ENCODE assay signal across 11 cellular contexts in the genomic region with DNA sequence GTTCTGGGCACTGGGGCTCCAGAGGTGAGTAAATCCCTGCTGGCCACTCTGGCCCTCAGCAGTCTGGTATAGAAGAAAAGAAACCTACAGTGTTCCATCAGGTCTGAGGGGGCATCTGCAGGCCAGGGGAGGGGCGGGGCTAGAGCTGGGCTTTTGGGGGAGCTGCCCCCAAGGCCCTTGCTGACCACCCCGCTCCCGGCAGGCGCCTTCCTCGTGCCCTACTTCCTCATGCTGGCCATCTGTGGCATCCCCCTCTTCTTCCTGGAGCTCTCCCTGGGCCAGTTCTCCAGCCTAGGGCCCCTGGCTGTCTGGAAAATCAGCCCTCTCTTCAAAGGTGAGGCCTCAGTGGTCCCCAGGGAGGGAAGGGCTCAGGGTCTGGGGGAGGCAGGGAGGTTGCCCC. TPM values are rescaled to one million over a fixed set of nuclear protein-coding genes. Genes with fewer than 3 reads are reported as not detected.
"Had no signal": no experiment of that assay in that cellular context is flagged by ENCODE, and none has a peak within 500 bp of the region (broad histone marks: within the 10 kb centered on the region; RNA-seq: fewer than 3 reads in every experiment).

No MANE protein-coding gene starts in this region.

- ATAC-seq: GM23338, HCT116 had no signal

- H2AFZ ChIP-seq: GM23248, GM23338 had no signal

- H3K4me2 ChIP-seq: GM23338 had no signal

- H3K9me3 ChIP-seq: HAP-1 had no signal

- H3K27ac Mint-ChIP-seq: GM23338, H9, HFFc6 had no signal

- H3K4me1 Mint-ChIP-seq: GM23338 had no signal

- H3K9me3 Mint-ChIP-seq: GM23338, H9, HFFc6 had no signal

- DNase-seq: GM23248, GOT3, H7, H9, HCEC 1CT, HFFc6 had no signal

- H3K4me3 Mint-ChIP-seq: GM23338, H9, HFFc6 had no signal

- H3K36me3 ChIP-seq: HAP-1 had no signal

- H3K27ac ChIP-seq: GM23248 had no signal

- H3K9ac ChIP-seq: GM23248 had no signal

- H3K4me3 ChIP-seq: GM23248, GM23338, HAP-1 had no signal

- H3K4me1 ChIP-seq: HAP-1 had no signal

RNA-seq across cellular contexts. Expression of a gene that starts 6.7 kb away (rescaled TPM):
- total RNA-seq: GM23248, GM23338, H4, H7, H9, HFFc6 had no signal
- polyA plus RNA-seq: GM23248, GM23338 had no signal

RNA-seq across cellular contexts. Expression of a gene that starts 29.9 kb away (rescaled TPM):
- total RNA-seq: GM23248, GM23338, H1, H4 had no signal
- polyA plus RNA-seq: GM23248, GM23338, H1 had no signal
